18 cellular contexts compared by ENCODE assay signal in the genomic region with DNA sequence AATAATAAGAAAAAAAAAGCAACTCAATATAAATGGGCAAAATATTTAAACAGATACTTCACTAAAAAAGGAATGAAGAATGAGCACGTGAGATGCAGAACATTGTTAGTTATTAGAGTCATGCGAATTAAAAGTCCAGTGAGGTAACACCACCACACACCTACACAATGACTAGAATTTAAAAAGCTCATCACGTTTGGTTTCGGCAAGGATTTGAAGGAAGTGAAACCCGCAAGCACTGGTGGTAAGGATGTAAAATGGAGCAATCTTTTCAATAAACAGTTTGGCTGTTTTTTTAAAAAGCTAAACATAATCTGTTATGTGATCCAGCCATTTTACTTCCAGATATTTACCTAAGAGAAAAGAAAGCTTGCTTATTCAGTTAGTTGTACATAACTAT.
"Had no signal": no experiment of that assay in that cellular context is flagged by ENCODE, and none has a peak within 500 bp of the region (broad histone marks: within the 10 kb centered on the region; RNA-seq: fewer than 3 reads in every experiment).

No MANE protein-coding gene starts in this region.

- H3K4me1 ChIP-seq: adrenal gland, colonic mucosa, heart left ventricle, tibial artery, uterus had no signal

- H3K27ac Mint-ChIP-seq: natural killer cell; progenitor cell of endocrine pancreas; stimulated activated effector memory CD8-positive, alpha-beta T cell treated with anti-CD3 and anti-CD28 coated beads, Interleukin-12 subunit alpha, Interleukin-12 subunit beta, amount 100 ng/mL, for 72 hours had no signal

- H3K27me3 ChIP-seq: adrenal gland, colonic mucosa, heart left ventricle, tibial artery, uterus had no signal

- H3K27me3 Mint-ChIP-seq: progenitor cell of endocrine pancreas had no signal

- H3K4me3 ChIP-seq: adrenal gland, colonic mucosa, heart left ventricle, tibial artery, uterus had no signal

- H3K4me3 Mint-ChIP-seq: natural killer cell; stimulated activated effector memory CD8-positive, alpha-beta T cell treated with anti-CD3 and anti-CD28 coated beads, Interleukin-12 subunit alpha, Interleukin-12 subunit beta, amount 100 ng/mL, for 72 hours had no signal

- DNase-seq: activated CD4-positive, alpha-beta T cell treated with anti-CD3 and anti-CD28 coated beads, Interleukin-2, amount 50 U/mL, for 1 hour; activated naive CD4-positive, alpha-beta T cell treated with anti-CD3 and anti-CD28 coated beads, Interleukin-2, amount 50 U/mL, for 16 hours; activated T-cell treated with anti-CD3 and anti-CD28 coated beads for 4 hours; adrenal gland; caudate nucleus; colonic mucosa; effector CD4-positive, alpha-beta T cell; foreskin melanocyte; heart left ventricle; mammary epithelial cell; natural killer cell; occipital lobe; right cardiac atrium; small intestine; tibial artery; uterus had no signal

- H3K4me1 Mint-ChIP-seq: natural killer cell; stimulated activated effector memory CD8-positive, alpha-beta T cell treated with anti-CD3 and anti-CD28 coated beads, Interleukin-12 subunit alpha, Interleukin-12 subunit beta, amount 100 ng/mL, for 72 hours had no signal

- H3K27ac ChIP-seq: adrenal gland, colonic mucosa, heart left ventricle, tibial artery, uterus had no signal

- H3K9me3 ChIP-seq: adrenal gland, colonic mucosa, heart left ventricle, tibial artery, uterus had no signal

- ATAC-seq: heart left ventricle; natural killer cell; right cardiac atrium; stimulated activated effector memory CD8-positive, alpha-beta T cell treated with anti-CD3 and anti-CD28 coated beads, Interleukin-12 subunit alpha, Interleukin-12 subunit beta, amount 100 ng/mL, for 72 hours had no signal

- H3K36me3 Mint-ChIP-seq: natural killer cell; stimulated activated effector memory CD8-positive, alpha-beta T cell treated with anti-CD3 and anti-CD28 coated beads, Interleukin-12 subunit alpha, Interleukin-12 subunit beta, amount 100 ng/mL, for 72 hours had no signal

- H3K36me3 ChIP-seq: adrenal gland, colonic mucosa, heart left ventricle, tibial artery, uterus had no signal
